In genomic region chr12:108701779-108702435, GRCh38 we compare ENCODE assay signal across 9 cellular contexts. TPM values are rescaled to one million over a fixed set of nuclear protein-coding genes. Genes with fewer than 3 reads are reported as not detected.
DNase-seq lines count a peak whose midpoint lies in the region; ATAC-seq and TF ChIP-seq lines count a peak whose summit lies in the region.
"Had no signal": no experiment of that assay in that cellular context is flagged by ENCODE, and none has a peak within 500 bp of the region (broad histone marks: within the 10 kb centered on the region; RNA-seq: fewer than 3 reads in every experiment).

No MANE protein-coding gene starts in this region.

- peak overlapping the region; percentile 30; the same call in 1 of the 2 replicates for H3K9ac ChIP-seq in BLaER1

- peak overlapping the region; percentile 71 for H3K4me2 ChIP-seq in BLaER1

- no peak for TF ChIP-seq CTCF in omental fat pad (IDR thresholded peaks at IDR 0.05)

- peak; percentile 46 for DNase-seq in NCI-H69 (lab: John Stamatoyannopoulos, UW)
- DNase-seq in epithelial cell of prostate (ENCODE audit: low read depth, low spot score), result no peak
- DNase-seq in omental fat pad (ENCODE audit: low spot score), result no peak
- DNase-seq in AML-193 (lab: John Stamatoyannopoulos, UW), result no peak
- DNase-seq in putamen (ENCODE audit: low spot score), result no peak
- DNase-seq: activated B cell treated with CpG ODN at 0.5 μM for 24 hours had no signal

- peak; percentile 52 for ATAC-seq in omental fat pad (ENCODE audit: low FRiP score)
- ATAC-seq in HG02981 (IDR thresholded peaks at IDR 0.05; ENCODE audit: unreplicated experiment), result no peak
- ATAC-seq in GM21619 (IDR thresholded peaks at IDR 0.05; ENCODE audit: unreplicated experiment), result no peak

- H4K20me1 ChIP-seq in BLaER1, result peaks cover 87% of the 10 kb centered on the region

- no peaks in the 10 kb centered on the region for H3K27me3 ChIP-seq in BLaER1

- no peak overlapping the region for H3K4me3 ChIP-seq in BLaER1

- no peaks in the 10 kb centered on the region for H3K9me3 ChIP-seq in BLaER1

- peaks cover 29% of the 10 kb centered on the region for H3K4me1 ChIP-seq in BLaER1

- H3K27ac ChIP-seq in BLaER1 (peak overlapping the region; percentile 4; the same call in 1 of the 2 replicates), epithelial cell of prostate (peak overlapping the region; percentile 80)

- peaks cover 46% of the 10 kb centered on the region for H3K36me3 ChIP-seq in BLaER1

RNA-seq across cellular contexts. Expression of gene CORO1C, which starts 29.4 kb away (rescaled TPM):
- 100 to 1,000 TPM; 100 to 273 (median 154) TPM for total RNA-seq in omental fat pad
